Comparison of ENCODE assay signal across 9 cellular contexts in the genomic region with DNA sequence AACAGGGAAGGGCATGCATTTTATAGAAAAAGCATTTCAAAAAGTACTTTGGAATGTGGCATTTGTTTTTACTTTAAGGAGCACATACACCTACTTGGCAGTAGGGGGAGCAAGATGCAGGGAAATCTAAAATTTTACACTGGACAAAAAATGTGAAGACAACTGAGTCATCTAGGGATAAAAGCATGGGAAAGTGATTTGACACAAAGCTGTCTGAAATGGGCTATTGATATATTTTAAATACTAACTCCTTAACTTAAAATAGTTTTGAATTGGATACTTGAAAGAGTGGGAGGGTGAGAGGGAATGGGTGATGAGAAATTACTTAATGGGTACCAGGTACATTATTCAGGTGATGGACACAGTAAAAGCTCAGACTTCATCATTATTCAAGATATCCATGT. TPM values are rescaled to one million over a fixed set of nuclear protein-coding genes. Genes with fewer than 3 reads are reported as not detected.
DNase-seq lines count a peak whose midpoint lies in the region; ATAC-seq, FAIRE-seq and TF ChIP-seq lines count a peak whose summit lies in the region.
"Had no signal": no experiment of that assay in that cellular context is flagged by ENCODE, and none has a peak within 500 bp of the region (broad histone marks: within the 10 kb centered on the region; RNA-seq: fewer than 3 reads in every experiment).

No MANE protein-coding gene starts in this region.

- POLR2A ChIA-PET in T-cell (lab: Charles Lee), result no interaction called here

- H3K27ac ChIP-seq in fibroblast of lung (ENCODE audit: insufficient read depth, low read length), result no peak overlapping the region
- H3K27ac ChIP-seq in small intestine (ENCODE audit: low read depth in 1 of 2, low read length in 1 of 2), result no peak overlapping the region

- H3K9me3 Mint-ChIP-seq in T-cell, result peaks cover 0 to 4% (median 0%) of the 10 kb centered on the region in 3 donors

- H3K27me3 ChIP-seq in fibroblast of lung (ENCODE audit: control insufficient read depth, insufficient read depth, low read length) (no peaks in the 10 kb centered on the region), small intestine (ENCODE audit: control insufficient read depth in 2 of 2, insufficient read depth in 2 of 2, low read length in 2 of 2) (no peaks in the 10 kb centered on the region)

- H3K4me2 ChIP-seq in fibroblast of lung (ENCODE audit: extremely low read depth, insufficient read depth, low read length), result no peak overlapping the region

- TF ChIP-seq CTCF in GM12875 (IDR thresholded peaks at IDR 0.05; ENCODE audit: borderline replicate concordance, insufficient read depth, low read depth, low read length) (peak; percentile 64; the same call in 1 of the 2 replicates), fibroblast of lung (conservative IDR thresholded peaks at IDR 0.05 in 1 of 2, IDR thresholded peaks at IDR 0.05 in 1 of 2; ENCODE audit: low read depth in 1 of 2, low read length in 2 of 2) (peak; percentile 87 to 90)

- no peaks in the 10 kb centered on the region for H4K20me1 ChIP-seq in fibroblast of lung (ENCODE audit: control insufficient read depth, extremely low read depth, insufficient read depth, low read length)

- H3K9ac ChIP-seq in fibroblast of lung (ENCODE audit: insufficient read depth, low read length), result no peak overlapping the region

- FAIRE-seq in small intestine (lab: Jason Lieb, UNC), result no peak

- ATAC-seq in T-cell (replicated peaks in 1 of 4), result no peak
- ATAC-seq in GM21367 (IDR thresholded peaks at IDR 0.05; ENCODE audit: unreplicated experiment), result no peak

- H3K36me3 ChIP-seq in fibroblast of lung (ENCODE audit: control insufficient read depth, insufficient read depth, low read length) (no peaks in the 10 kb centered on the region), small intestine (ENCODE audit: control insufficient read depth in 2 of 2, insufficient read depth in 2 of 2, low read length in 2 of 2) (no peaks in the 10 kb centered on the region)
- H3K36me3 ChIP-seq: HAP-1 had no signal

- no peak overlapping the region for H3K27ac Mint-ChIP-seq in T-cell

- peaks cover 8 to 19% of the 10 kb centered on the region in 2 donors for H3K27me3 Mint-ChIP-seq in T-cell

- in situ Hi-C loops in ACHN (cut with HindIII; ENCODE audit: low pct_ligation_motif_present, low pct_unique_long_range_greater_than_20kb, low sequenced_read_pairs), result no loop called here

- peak; percentile 36 for DNase-seq in ACHN
- DNase-seq in RKO (ENCODE audit: low spot score), result peak; percentile 71
- DNase-seq in fibroblast of lung (ENCODE audit: low read depth in 2 of 2), result peak; percentile 44 to 66
- peak; percentile 30 for DNase-seq in small intestine
- DNase-seq in T-cell, result no peak
- no peak for DNase-seq in activated naive CD4-positive, alpha-beta T cell (lab: John Stamatoyannopoulos, UW)

- H3K4me3 ChIP-seq in GM12875 (ENCODE audit: low read depth, low read length) (no peak overlapping the region), fibroblast of lung (replicated peaks in 1 of 4; ENCODE audit: control extremely low read depth in 1 of 4, insufficient read depth in 1 of 4, low read depth in 3 of 4, low read length in 4 of 4) (no peak overlapping the region), small intestine (ENCODE audit: low read depth in 1 of 2, low read length in 2 of 2) (no peak overlapping the region)
- H3K4me3 ChIP-seq: HAP-1 had no signal

- H3K4me3 Mint-ChIP-seq in T-cell, result no peak overlapping the region

- no peaks in the 10 kb centered on the region for H3K4me1 Mint-ChIP-seq in T-cell

- H3K9me3 ChIP-seq in fibroblast of lung (ENCODE audit: control insufficient read depth, insufficient read depth, low read depth, low read length) (no peaks in the 10 kb centered on the region), small intestine (ENCODE audit: control insufficient read depth, low read depth) (no peaks in the 10 kb centered on the region)
- H3K9me3 ChIP-seq: HAP-1 had no signal

- H3K4me1 ChIP-seq in fibroblast of lung (ENCODE audit: control insufficient read depth, extremely low read depth, insufficient read depth, low read length) (no peaks in the 10 kb centered on the region), small intestine (ENCODE audit: control insufficient read depth in 2 of 2, insufficient read depth in 1 of 2, low read depth in 1 of 2, low read length in 1 of 2) (no peaks in the 10 kb centered on the region)
- H3K4me1 ChIP-seq: HAP-1 had no signal

- no peaks in the 10 kb centered on the region for H3K36me3 Mint-ChIP-seq in T-cell

- no peaks in the 10 kb centered on the region for H3K79me2 ChIP-seq in fibroblast of lung (ENCODE audit: control insufficient read depth, insufficient read depth, low read length)

- CTCF ChIA-PET in T-cell (lab: Charles Lee), result interaction anchor here in 1 of 2 donors (0.6 kb wide), 1 partner anchor 18 kb away, joined by 3 read pairs; no protein-coding TSS in a partner anchor

- no peak overlapping the region for H2AFZ ChIP-seq in fibroblast of lung (ENCODE audit: low read length)

RNA-seq across cellular contexts. Expression of gene TMEM200C, which starts 15.8 kb away (rescaled TPM):
- 0.17 and 0.26 TPM in 2 replicates for total RNA-seq in fibroblast of lung
- 0.02 and 0.10 TPM in 2 replicates for polyA plus RNA-seq in fibroblast of lung
- polyA plus RNA-seq in fibroblast of lung (2012), result 0.02 and 0.30 TPM in 2 replicates
- polyA minus RNA-seq in fibroblast of lung (ENCODE audit: low replicate concordance), result 0.11 TPM in 1 of 2 replicates, not detected in the other
- under 1 TPM in 1 of 3 donors, not detected in 2; 0.16 TPM for polyA plus RNA-seq in small intestine
- not detected for total RNA-seq in T-cell

Comparison
In these comparisons a context has a peak if more than half of its experiments do, and no peak if none do; other contexts are left out.
1. DNase-seq: peak in ACHN (single experiment), RKO (single experiment), fibroblast of lung (2 of 2) and small intestine (single experiment); none in T-cell (0 of 34) and activated naive CD4-positive, alpha-beta T cell (0 of 4).